In the genomic region with DNA sequence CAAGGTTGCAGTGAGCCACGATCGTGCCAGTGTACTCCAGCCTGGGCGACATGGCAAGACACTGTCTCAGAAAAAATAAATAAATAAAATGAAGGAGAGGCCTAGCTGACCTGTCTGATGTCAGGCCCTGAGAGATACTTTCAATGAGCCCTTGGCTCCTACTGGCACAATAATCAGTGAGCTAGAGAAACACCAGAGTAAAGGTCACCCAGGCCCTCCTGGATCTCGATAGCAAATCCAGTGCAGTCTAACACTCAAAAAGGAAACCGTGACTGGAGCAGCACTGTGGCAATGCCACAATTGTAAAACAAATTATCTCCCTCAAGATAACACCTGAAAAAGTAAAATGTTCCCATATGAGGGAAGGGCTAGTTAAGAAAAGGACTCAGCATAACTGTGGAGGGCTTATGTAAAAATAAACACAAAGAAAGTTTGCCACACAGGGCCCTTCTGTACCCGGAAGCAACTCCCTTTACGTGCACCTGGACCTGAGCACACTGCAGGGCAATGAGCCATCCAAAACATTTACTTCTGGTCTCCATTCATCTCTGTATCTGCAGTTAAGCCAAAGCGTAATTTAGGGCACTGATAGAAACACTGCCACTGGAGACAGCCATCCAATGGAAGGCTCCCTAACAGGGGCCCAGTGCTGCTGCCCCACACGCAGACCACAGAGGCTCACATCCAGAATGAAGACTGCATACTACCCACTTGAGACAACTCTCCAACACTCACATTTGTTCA, we compare ENCODE assay signal across 21 cellular contexts.
"Had no signal": no experiment of that assay in that cellular context is flagged by ENCODE, and none has a peak within 500 bp of the region (broad histone marks: within the 10 kb centered on the region; RNA-seq: fewer than 3 reads in every experiment).

No MANE protein-coding gene starts in this region.

- DNase-seq: activated CD4-positive, alpha-beta T cell treated with anti-CD3 and anti-CD28 coated beads, Interleukin-2, amount 50 U/mL, for 4 hours; activated CD8-positive, alpha-beta memory T cell treated with anti-CD3 and anti-CD28 coated beads for 24 hours; activated CD8-positive, alpha-beta memory T cell treated with anti-CD3 and anti-CD28 coated beads, Interleukin-2, amount 50 U/mL, for 4 hours; activated T-cell treated with anti-CD3 and anti-CD28 coated beads, Interleukin-2, amount 50 U/mL, for 24 hours; colonic mucosa; dorsolateral prefrontal cortex; mesenchymal stem cell; naive B cell; sigmoid colon; stimulated activated CD4-positive, alpha-beta T cell treated with anti-CD3 and anti-CD28 coated beads, Interleukin-2, amount 100 ng/mL, for 48 hours; stimulated activated CD8-positive, alpha-beta memory T cell treated with anti-CD3 and anti-CD28 coated beads, Interleukin-4, amount 100 ng/mL, for 48 hours; stimulated activated naive CD4-positive, alpha-beta T cell; T-helper 9 cell; testis; upper lobe of left lung had no signal

- H3K4me1 ChIP-seq: breast epithelium, colonic mucosa, parathyroid adenoma, sigmoid colon, testis, upper lobe of left lung had no signal

- ATAC-seq: activated T-helper 17 cell treated with anti-CD3 and anti-CD28 coated beads, Interleukin-2, amount 50 U/mL, for 72 hours; WTC11 had no signal

- H3K4me1 Mint-ChIP-seq: activated T-helper 17 cell treated with anti-CD3 and anti-CD28 coated beads, Interleukin-2, amount 50 U/mL, for 72 hours; naive B cell had no signal

- H3K4me3 Mint-ChIP-seq: activated naive CD8-positive, alpha-beta T cell; activated T-cell treated with anti-CD3 and anti-CD28 coated beads, Interleukin-2, amount 50 U/mL, for 24 hours; activated T-helper 17 cell treated with anti-CD3 and anti-CD28 coated beads, Interleukin-2, amount 50 U/mL, for 72 hours; naive B cell; WTC11 had no signal

- H3K79me2 ChIP-seq: parathyroid adenoma had no signal

- H3K9me3 ChIP-seq: breast epithelium, colonic mucosa, sigmoid colon, testis, upper lobe of left lung had no signal

- H3K36me3 Mint-ChIP-seq: naive B cell, WTC11 had no signal

- H3K4me3 ChIP-seq: breast epithelium, colonic mucosa, dorsolateral prefrontal cortex, sigmoid colon, testis, upper lobe of left lung had no signal

- H3K36me3 ChIP-seq: breast epithelium, colonic mucosa, sigmoid colon, upper lobe of left lung had no signal

- H3K27ac Mint-ChIP-seq: activated naive CD8-positive, alpha-beta T cell; activated T-cell treated with anti-CD3 and anti-CD28 coated beads, Interleukin-2, amount 50 U/mL, for 24 hours; activated T-helper 17 cell treated with anti-CD3 and anti-CD28 coated beads, Interleukin-2, amount 50 U/mL, for 72 hours had no signal

- H3K27ac ChIP-seq: breast epithelium, colonic mucosa, dorsolateral prefrontal cortex, parathyroid adenoma, sigmoid colon, testis had no signal

- H3K27me3 ChIP-seq: breast epithelium, colonic mucosa, dorsolateral prefrontal cortex, sigmoid colon, testis, upper lobe of left lung had no signal

- H3K27me3 Mint-ChIP-seq: activated naive CD8-positive, alpha-beta T cell; activated T-cell treated with anti-CD3 and anti-CD28 coated beads, Interleukin-2, amount 50 U/mL, for 24 hours; activated T-helper 17 cell treated with anti-CD3 and anti-CD28 coated beads, Interleukin-2, amount 50 U/mL, for 72 hours; naive B cell had no signal

- H2AFZ ChIP-seq: parathyroid adenoma had no signal

- H3K9ac ChIP-seq: parathyroid adenoma had no signal

- H3K9me3 Mint-ChIP-seq: activated T-cell treated with anti-CD3 and anti-CD28 coated beads, Interleukin-2, amount 50 U/mL, for 24 hours; activated T-helper 17 cell treated with anti-CD3 and anti-CD28 coated beads, Interleukin-2, amount 50 U/mL, for 72 hours; naive B cell; WTC11 had no signal

- FAIRE-seq: astrocyte had no signal
